In genomic region chr19:34998224-34998623, GRCh38 we compare ENCODE assay signal across 12 cellular contexts. TPM values are rescaled to one million over a fixed set of nuclear protein-coding genes. Genes with fewer than 3 reads are reported as not detected.
DNase-seq lines count a peak whose midpoint lies in the region; ATAC-seq and TF ChIP-seq lines count a peak whose summit lies in the region.
"Not testable (repeated sequence)": the region's sequence is repeated elsewhere in the genome, so short reads cannot be mapped to it uniquely, and the experiment has no call there.
"Had no signal": no experiment of that assay in that cellular context is flagged by ENCODE, and none has a peak within 500 bp of the region (broad histone marks: within the 10 kb centered on the region; RNA-seq: fewer than 3 reads in every experiment).

No MANE protein-coding gene starts in this region.

- WGBS in heart left ventricle, 4 donors = 93 to 95% (median 94%) methylated on average over 7 of the region's 7 CpGs
- 83 to 92% (median 87%) methylated on average over 7 of the region's 7 CpGs for WGBS in spleen, 5 donors
- 89 to 94% methylated on average over 7 of the region's 7 CpGs for WGBS in upper lobe of left lung, 2 donors

- H3K9me3 ChIP-seq in heart left ventricle, spleen, upper lobe of left lung: not testable (repeated sequence)

- TF ChIP-seq POLR2A in heart left ventricle (IDR thresholded peaks at IDR 0.05); spleen (IDR thresholded peaks at IDR 0.05); upper lobe of left lung (IDR thresholded peaks at IDR 0.05): not testable (repeated sequence)

- peaks cover 55% of the 10 kb centered on the region for H3K36me3 Mint-ChIP-seq in Calu3 (ENCODE audit: insufficient read depth, unreplicated experiment)
- not testable (repeated sequence) for H3K36me3 Mint-ChIP-seq in activated T-cell treated with anti-CD3 and anti-CD28 coated beads, Interleukin-2, amount 50 U/mL, for 4 hours (ENCODE audit: insufficient read depth); natural killer cell
- H3K36me3 Mint-ChIP-seq in activated naive CD8-positive, alpha-beta T cell treated with anti-CD3 and anti-CD28 coated beads, Interleukin-2, amount 50 U/mL, for 24 hours (ENCODE audit: low read depth) = peaks cover 24% of the 10 kb centered on the region

- not testable (repeated sequence) for TF ChIP-seq CTCF in Calu3 (IDR thresholded peaks at IDR 0.05; ENCODE audit: unreplicated experiment); VCaP (conservative IDR thresholded peaks at IDR 0.05); heart left ventricle (IDR thresholded peaks at IDR 0.05); natural killer cell (IDR thresholded peaks at IDR 0.05); spleen (IDR thresholded peaks at IDR 0.05 in 8 of 11, conservative IDR thresholded peaks at IDR 0.05 in 3 of 11); upper lobe of left lung (IDR thresholded peaks at IDR 0.05)

- CTCF ChIA-PET in Calu3 (lab: Charles Lee) = not testable (repeated sequence)

- not testable (repeated sequence) for H3K4me3 ChIP-seq in heart left ventricle, spleen, upper lobe of left lung

- BruUV-seq in Calu3 (replicated peaks; lab: Mats Ljungman, UMichigan) = not testable (repeated sequence)

- not testable (repeated sequence) for H3K27me3 ChIP-seq in heart left ventricle; spleen (replicated peaks in 1 of 7); upper lobe of left lung

- intact Hi-C loops in Calu3 (cut with micrococcal nuclease; ENCODE audit: unreplicated experiment); heart left ventricle (cut with DNase I); natural killer cell (cut with micrococcal nuclease); spleen (cut with DNase I; ENCODE audit: low total_unique reads): not testable (repeated sequence)

- TF ChIP-seq EP300 in upper lobe of left lung (IDR thresholded peaks at IDR 0.05) = not testable (repeated sequence)

- H3K27ac Mint-ChIP-seq in Calu3 (ENCODE audit: unreplicated experiment) (peak overlapping the region; percentile 80), natural killer cell (peak overlapping the region in 1 of 2 donors; percentile 92)
- H3K27ac Mint-ChIP-seq in activated naive CD8-positive, alpha-beta T cell treated with anti-CD3 and anti-CD28 coated beads, Interleukin-2, amount 50 U/mL, for 24 hours = peak overlapping the region; percentile 86

- H3K4me1 Mint-ChIP-seq in Calu3 (ENCODE audit: low read depth, unreplicated experiment) = peaks cover 66% of the 10 kb centered on the region
- peaks cover 48% of the 10 kb centered on the region for H3K4me1 Mint-ChIP-seq in activated T-cell treated with anti-CD3 and anti-CD28 coated beads, Interleukin-2, amount 50 U/mL, for 4 hours (ENCODE audit: low read depth)
- H3K4me1 Mint-ChIP-seq in activated naive CD8-positive, alpha-beta T cell treated with anti-CD3 and anti-CD28 coated beads, Interleukin-2, amount 50 U/mL, for 24 hours = peaks cover 57% of the 10 kb centered on the region
- peaks cover 42 to 67% of the 10 kb centered on the region in 2 donors for H3K4me1 Mint-ChIP-seq in natural killer cell

- not testable (repeated sequence) for H3K9me3 Mint-ChIP-seq in Calu3 (ENCODE audit: low read depth, unreplicated experiment); activated T-cell treated with anti-CD3 and anti-CD28 coated beads, Interleukin-2, amount 50 U/mL, for 4 hours; activated naive CD8-positive, alpha-beta T cell treated with anti-CD3 and anti-CD28 coated beads, Interleukin-2, amount 50 U/mL, for 24 hours; natural killer cell

- not testable (repeated sequence) for H3K27me3 Mint-ChIP-seq in Calu3 (ENCODE audit: unreplicated experiment); activated T-cell treated with anti-CD3 and anti-CD28 coated beads, Interleukin-2, amount 50 U/mL, for 4 hours (ENCODE audit: low read depth); activated naive CD8-positive, alpha-beta T cell treated with anti-CD3 and anti-CD28 coated beads, Interleukin-2, amount 50 U/mL, for 24 hours; natural killer cell (ENCODE audit: low read depth in 2 of 2)

- H3K4me1 ChIP-seq in heart left ventricle (peaks cover 0 to 85% (median 57%) of the 10 kb centered on the region in 12 donors), spleen (peaks cover 56 to 94% (median 80%) of the 10 kb centered on the region in 6 donors), upper lobe of left lung (peaks cover 69 to 78% (median 71%) of the 10 kb centered on the region in 4 donors)

- H3K4me3 Mint-ChIP-seq in Calu3 (ENCODE audit: low read depth, unreplicated experiment) (peak overlapping the region; percentile 88), natural killer cell (peak overlapping the region; percentile 89)
- H3K4me3 Mint-ChIP-seq in activated T-cell treated with anti-CD3 and anti-CD28 coated beads, Interleukin-2, amount 50 U/mL, for 4 hours = peak overlapping the region; percentile 69
- peak overlapping the region; percentile 79 for H3K4me3 Mint-ChIP-seq in activated naive CD8-positive, alpha-beta T cell treated with anti-CD3 and anti-CD28 coated beads, Interleukin-2, amount 50 U/mL, for 24 hours

- H3K27ac ChIP-seq in VCaP = peak overlapping the region; percentile 93; the same call in 1 of the 2 replicates
- H3K27ac ChIP-seq in heart left ventricle = peak overlapping the region in 8 of 12 donors; percentile 57 to 100 (median 96)
- H3K27ac ChIP-seq in spleen = peak overlapping the region; percentile 90 to 99 (median 98)
- peak overlapping the region; percentile 97 to 99 (median 99) for H3K27ac ChIP-seq in upper lobe of left lung

- not testable (repeated sequence) for H3K36me3 ChIP-seq in heart left ventricle
- peaks cover 0 to 12% (median 0%) of the 10 kb centered on the region in 6 donors for H3K36me3 ChIP-seq in spleen
- H3K36me3 ChIP-seq in upper lobe of left lung = peaks cover 0 to 12% (median 0%) of the 10 kb centered on the region in 4 donors

- not testable (repeated sequence) for ATAC-seq in activated T-cell treated with anti-CD3 and anti-CD28 coated beads, Interleukin-2, amount 50 U/mL, for 4 hours; activated naive CD8-positive, alpha-beta T cell treated with anti-CD3 and anti-CD28 coated beads, Interleukin-2, amount 50 U/mL, for 24 hours; heart left ventricle; natural killer cell; upper lobe of left lung (ENCODE audit: low FRiP score in 2 of 2)

- not testable (repeated sequence) for DNase-seq in Calu3; activated T-cell treated with anti-CD3 and anti-CD28 coated beads, Interleukin-2, amount 50 U/mL, for 4 hours; activated naive CD8-positive, alpha-beta T cell treated with anti-CD3 and anti-CD28 coated beads, Interleukin-2, amount 50 U/mL, for 24 hours; heart left ventricle; natural killer cell; upper lobe of left lung
- peak; percentile 31 for DNase-seq in spleen

RNA-seq across cellular contexts. Expression of gene GRAMD1A, which starts 1.9 kb away (rescaled TPM):
- total RNA-seq in Calu3 (2022) = 114 and 126 TPM in 2 replicates
- total RNA-seq in activated T-cell treated with anti-CD3 and anti-CD28 coated beads, Interleukin-2, amount 50 U/mL, for 4 hours = 100 to 1,000 TPM; 162 to 192 (median 170) TPM
- total RNA-seq in heart left ventricle = 10 to 100 TPM; 21.8 to 64.5 (median 29.0) TPM
- polyA plus RNA-seq in heart left ventricle = 10 to 100 TPM; 31.3 to 36.3 TPM
- total RNA-seq in natural killer cell = 10 to 100 TPM; 57.6 to 80.3 (median 66.6) TPM
- 100 to 1,000 TPM in 5 of 7 donors, 10 to 100 TPM in 2; 80.3 to 177 (median 118) TPM for total RNA-seq in spleen
- polyA plus RNA-seq in spleen = 10 to 100 TPM; 30.0 to 63.2 (median 30.4) TPM
- total RNA-seq in upper lobe of left lung = 100 to 1,000 TPM in 4 of 6 donors, 10 to 100 TPM in 2; 85.1 to 206 (median 119) TPM

RNA-seq across cellular contexts. Expression of gene SCN1B, which starts 32.0 kb away (rescaled TPM):
- 1.4 and 2.1 TPM in 2 replicates for total RNA-seq in Calu3 (2022)
- 1 to 10 TPM; 1.1 to 2.3 (median 1.2) TPM for total RNA-seq in activated T-cell treated with anti-CD3 and anti-CD28 coated beads, Interleukin-2, amount 50 U/mL, for 4 hours
- 10 to 100 TPM; 22.1 to 68.3 (median 32.4) TPM for total RNA-seq in heart left ventricle
- polyA plus RNA-seq in heart left ventricle = 10 to 100 TPM; 19.7 to 64.4 TPM
- 1 to 10 TPM in 2 of 3 donors, under 1 TPM in 1; 0.94 to 1.5 (median 1.1) TPM for total RNA-seq in natural killer cell
- total RNA-seq in spleen = 10 to 100 TPM; 11.3 to 28.1 (median 16.7) TPM
- polyA plus RNA-seq in spleen = 1 to 10 TPM; 3.7 to 7.4 (median 5.9) TPM
- total RNA-seq in upper lobe of left lung = 10 to 100 TPM in 1 of 6 donors, 1 to 10 TPM in 5; 2.9 to 13.1 (median 6.9) TPM

RNA-seq across cellular contexts. Expression of gene ZNF792, which starts 34.2 kb away (rescaled TPM):
- 9.1 and 9.3 TPM in 2 replicates for total RNA-seq in Calu3 (2022)
- 1 to 10 TPM; 2.4 to 2.6 (median 2.6) TPM for total RNA-seq in activated T-cell treated with anti-CD3 and anti-CD28 coated beads, Interleukin-2, amount 50 U/mL, for 4 hours
- total RNA-seq in heart left ventricle = 1 to 10 TPM; 2.7 to 8.2 (median 4.2) TPM
- 1 to 10 TPM; 1.3 to 2.2 TPM for polyA plus RNA-seq in heart left ventricle
- 10 to 100 TPM; 11.9 to 19.6 (median 16.2) TPM for total RNA-seq in natural killer cell
- 10 to 100 TPM; 10.4 to 22.9 (median 16.6) TPM for total RNA-seq in spleen
- 1 to 10 TPM; 1.5 to 3.0 (median 1.6) TPM for polyA plus RNA-seq in spleen
- total RNA-seq in upper lobe of left lung = 10 to 100 TPM in 3 of 6 donors, 1 to 10 TPM in 3; 8.3 to 14.5 (median 9.8) TPM

RNA-seq across cellular contexts. Expression of gene HPN, which starts 43.3 kb away (rescaled TPM):
- total RNA-seq in Calu3 (2022) (1.4 and 2.2 TPM in 2 replicates), heart left ventricle (10 to 100 TPM in 1 of 9 donors, 1 to 10 TPM in 8; 1.1 to 13.4 (median 3.3) TPM), natural killer cell (not detected), spleen (1 to 10 TPM; 1.0 to 4.3 (median 2.4) TPM), upper lobe of left lung (10 to 100 TPM; 15.9 to 54.5 (median 41.1) TPM)
- under 1 TPM in 2 of 3 donors, not detected in 1; 0.26 to 0.38 TPM for total RNA-seq in activated T-cell treated with anti-CD3 and anti-CD28 coated beads, Interleukin-2, amount 50 U/mL, for 4 hours
- polyA plus RNA-seq in heart left ventricle (1 to 10 TPM in 1 of 2 donors, under 1 TPM in 1; 0.80 to 1.4 TPM), spleen (1 to 10 TPM in 2 of 3 donors, under 1 TPM in 1; 0.86 to 2.4 (median 1.1) TPM)
- total RNA-seq: G401, HFFc6, HT1080, occipital lobe had no signal
